Comparison of ENCODE assay signal across 20 cellular contexts in genomic region chr14:51595831-51596472, GRCh38. TPM values are rescaled to one million over a fixed set of nuclear protein-coding genes. Genes with fewer than 3 reads are reported as not detected.
DNase-seq lines count a peak whose midpoint lies in the region; ATAC-seq and TF ChIP-seq lines count a peak whose summit lies in the region.
"Had no signal": no experiment of that assay in that cellular context is flagged by ENCODE, and none has a peak within 500 bp of the region (broad histone marks: within the 10 kb centered on the region; RNA-seq: fewer than 3 reads in every experiment).

No MANE protein-coding gene starts in this region.

- no peak for TF ChIP-seq EP300 in esophagus muscularis mucosa (IDR thresholded peaks at IDR 0.05)

- DNase-seq in EH (ENCODE audit: low read depth) (peak; percentile 64), SJCRH30 (peak; percentile 19 to 45), immature natural killer cell (no peak), T-cell (no peak), esophagus muscularis mucosa (ENCODE audit: extremely low spot score) (no peak)
- DNase-seq: 8988T, DND-41, GDM1, NCI-H1436 treated with DMSO at 0.1 percent for 48 hours, NCI-H2029 treated with DMSO at 0.1 percent for 48 hours, NCI-H510A treated with DMSO at 0.1 percent for 48 hours, NCI-H82 had no signal

- intact Hi-C loops in esophagus muscularis mucosa (cut with DNase I), result no loop called here

- no peak for ATAC-seq in T-cell (replicated peaks in 1 of 4)
- no peak for ATAC-seq in GM18517 (IDR thresholded peaks at IDR 0.05; ENCODE audit: unreplicated experiment)
- no peak for ATAC-seq in GM21786 (IDR thresholded peaks at IDR 0.05; ENCODE audit: unreplicated experiment)
- ATAC-seq: Panc1, Right ventricle myocardium inferior had no signal

- H3K36me3 ChIP-seq in SJCRH30, result no peaks in the 10 kb centered on the region
- no peaks in the 10 kb centered on the region for H3K36me3 ChIP-seq in esophagus muscularis mucosa
- H3K36me3 ChIP-seq: BLaER1 had no signal

- H3K4me1 Mint-ChIP-seq in immature natural killer cell (peaks cover 44 to 52% of the 10 kb centered on the region in 2 donors), nephron (peaks cover 33% of the 10 kb centered on the region), T-cell (peaks cover 0 to 10% (median 8%) of the 10 kb centered on the region in 3 donors)

- H3K9me3 Mint-ChIP-seq in immature natural killer cell, result peaks cover 0 to 2% (median 0%) of the 10 kb centered on the region in 6 donors
- no peaks in the 10 kb centered on the region for H3K9me3 Mint-ChIP-seq in nephron
- H3K9me3 Mint-ChIP-seq in T-cell, result no peaks in the 10 kb centered on the region
- H3K9me3 Mint-ChIP-seq: CD8-positive, alpha-beta memory T cell had no signal

- POLR2A ChIA-PET in T-cell (lab: Charles Lee), result no interaction called here

- H3K27me3 ChIP-seq in SJCRH30 (no peaks in the 10 kb centered on the region), esophagus muscularis mucosa (no peaks in the 10 kb centered on the region)
- H3K27me3 ChIP-seq: BLaER1 had no signal

- WGBS in esophagus muscularis mucosa, result 95% methylated on average over 4 of the region's 4 CpGs

- CTCF ChIA-PET in T-cell (lab: Charles Lee), result no interaction called here

- no peak for TF ChIP-seq POLR2A in esophagus muscularis mucosa (IDR thresholded peaks at IDR 0.05; ENCODE audit: low read depth)

- H3K27ac ChIP-seq in SJCRH30 (no peak overlapping the region), esophagus muscularis mucosa (replicated peaks in 1 of 4) (no peak overlapping the region)
- H3K27ac ChIP-seq: BLaER1, KMS-11 had no signal

- H3K27me3 Mint-ChIP-seq in immature natural killer cell (ENCODE audit: low read depth in 3 of 3) (peaks cover 10 to 14% (median 11%) of the 10 kb centered on the region in 3 donors), nephron (ENCODE audit: low read depth) (no peaks in the 10 kb centered on the region), T-cell (peaks cover 11 to 15% of the 10 kb centered on the region in 2 donors)

- H3K9me3 ChIP-seq in SJCRH30 (replicated peaks) (no peaks in the 10 kb centered on the region), esophagus muscularis mucosa (no peaks in the 10 kb centered on the region)
- H3K9me3 ChIP-seq: BLaER1 had no signal

- TF ChIP-seq CTCF in nephron (IDR thresholded peaks at IDR 0.05; ENCODE audit: unreplicated experiment in 3 of 3) (no peak), esophagus muscularis mucosa (IDR thresholded peaks at IDR 0.05) (no peak)

- peak overlapping the region; percentile 1 to 53 (median 18) for H3K4me3 Mint-ChIP-seq in immature natural killer cell
- no peak overlapping the region for H3K4me3 Mint-ChIP-seq in nephron
- H3K4me3 Mint-ChIP-seq in T-cell, result no peak overlapping the region
- H3K4me3 Mint-ChIP-seq: CD8-positive, alpha-beta memory T cell had no signal

- peak overlapping the region; percentile 48 to 87 (median 80) for H3K27ac Mint-ChIP-seq in immature natural killer cell
- H3K27ac Mint-ChIP-seq in nephron, result peak overlapping the region; percentile 1 to 43 (median 38)
- no peak overlapping the region for H3K27ac Mint-ChIP-seq in T-cell
- H3K27ac Mint-ChIP-seq: CD8-positive, alpha-beta memory T cell had no signal

- no peaks in the 10 kb centered on the region for H3K36me3 Mint-ChIP-seq in immature natural killer cell
- no peaks in the 10 kb centered on the region for H3K36me3 Mint-ChIP-seq in nephron (ENCODE audit: low read depth)
- H3K36me3 Mint-ChIP-seq in T-cell, result no peaks in the 10 kb centered on the region
- H3K36me3 Mint-ChIP-seq: CD8-positive, alpha-beta memory T cell had no signal

- H3K4me1 ChIP-seq in SJCRH30 (peaks cover 10% of the 10 kb centered on the region), esophagus muscularis mucosa (peaks cover 0 to 30% (median 26%) of the 10 kb centered on the region in 4 donors)

- H3K4me3 ChIP-seq in SJCRH30, result no peak overlapping the region
- no peak overlapping the region for H3K4me3 ChIP-seq in esophagus muscularis mucosa
- H3K4me3 ChIP-seq: BLaER1 had no signal

RNA-seq across cellular contexts. Expression of gene FRMD6, which starts 55.8 kb away (rescaled TPM):
- total RNA-seq in SJCRH30 (2014; rRNA removed; shearing (Covaris generic)), result 15.5 and 18.7 TPM in 2 replicates
- polyA plus RNA-seq in immature natural killer cell, result 1 to 10 TPM in 1 of 3 donors, under 1 TPM in 2; 0.30 to 7.0 (median 0.84) TPM
- total RNA-seq in T-cell, result 1 to 10 TPM in 4 of 5 donors, under 1 TPM in 1; 0.86 to 1.9 (median 1.5) TPM
- total RNA-seq in esophagus muscularis mucosa, result 10 to 100 TPM; 35.7 to 44.9 (median 37.5) TPM

Comparison
In these comparisons a context has a peak if more than half of its experiments do, and no peak if none do; other contexts are left out.
1. DNase-seq: peak in EH (single experiment) and SJCRH30 (2 of 2); none in immature natural killer cell (0 of 3), T-cell (0 of 34) and esophagus muscularis mucosa (single experiment).
2. H3K27ac Mint-ChIP-seq: peak in immature natural killer cell (6 of 6) and nephron (3 of 3); none in T-cell (0 of 2).
3. H3K4me3 Mint-ChIP-seq: peak in immature natural killer cell (5 of 5); none in nephron (0 of 3) and T-cell (0 of 3).